ENCODE assay signal across 9 cellular contexts in genomic region chr20:48619126-48620101, GRCh38.
DNase-seq lines count a peak whose midpoint lies in the region.
"Had no signal": no experiment of that assay in that cellular context is flagged by ENCODE, and none has a peak within 500 bp of the region (broad histone marks: within the 10 kb centered on the region; RNA-seq: fewer than 3 reads in every experiment).

No MANE protein-coding gene starts in this region.

- no peaks in the 10 kb centered on the region for H3K9me3 ChIP-seq in neuronal stem cell (replicated peaks in 1 of 2; ENCODE audit: control insufficient read depth in 2 of 2, insufficient read depth in 1 of 2, low read depth in 1 of 2, low read length in 2 of 2)
- H3K9me3 ChIP-seq in GM23248 (ENCODE audit: low read depth): no peaks in the 10 kb centered on the region
- H3K9me3 ChIP-seq: gastrocnemius medialis had no signal

- H3K9me2 ChIP-seq in GM23248 (ENCODE audit: insufficient read depth): no peaks in the 10 kb centered on the region

- H4K8ac ChIP-seq in neuronal stem cell (ENCODE audit: low read depth, low read length): no peak overlapping the region

- no peaks in the 10 kb centered on the region for H4K20me1 ChIP-seq in GM23248 (ENCODE audit: insufficient read depth)

- H4K91ac ChIP-seq in neuronal stem cell (ENCODE audit: low read depth, low read length, poor library complexity): no peak overlapping the region

- H2BK15ac ChIP-seq in neuronal stem cell (ENCODE audit: low read length): peak overlapping the region; percentile 42

- no peak overlapping the region for H3K23ac ChIP-seq in neuronal stem cell (ENCODE audit: low read depth, low read length, poor library complexity)

- no peaks in the 10 kb centered on the region for H3F3A ChIP-seq in GM23248 (ENCODE audit: insufficient read depth)

- DNase-seq in G401 (ENCODE audit: low spot score) (peak; percentile 60), NCI-H2171 treated with DMSO at 0.1 percent for 48 hours (lab: John Stamatoyannopoulos, UW) (peak; percentile 87), cerebellar cortex (ENCODE audit: low spot score) (peak; percentile 49), neuronal stem cell (ENCODE audit: low spot score) (no peak), SW 1271 (lab: John Stamatoyannopoulos, UW) (no peak), GM23248 (no peak), HPDE6-E6E7 (ENCODE audit: extremely low spot score) (no peak)
- no peak for DNase-seq in stimulated activated CD4-positive, alpha-beta T cell treated with anti-CD3 and anti-CD28 coated beads, Interleukin-4, amount 100 ng/mL, for 1 hour

- no CpG with 5 or more reads among the region's 17 CpGs for WGBS in neuronal stem cell (ENCODE audit: extremely low coverage in 2 of 2, insufficient read length in 2 of 2, insufficient replicate concordance in 1 of 2), 2 donors
- 52 to 57% methylated on average over 14 to 17 of the region's 17 CpGs for WGBS in GM23248 (ENCODE audit: low coverage in 1 of 2, low lambda C conversion rate in 2 of 2, missing lambda C conversion rate in 2 of 2), 2 experiments

- peak overlapping the region; percentile 49 for H2BK120ac ChIP-seq in neuronal stem cell (ENCODE audit: low read depth, low read length)

- H2AK5ac ChIP-seq in neuronal stem cell (ENCODE audit: low read depth, low read length): peak overlapping the region; percentile 83

- H3K79me1 ChIP-seq in neuronal stem cell (ENCODE audit: low read depth, low read length): no peaks in the 10 kb centered on the region

- no peak overlapping the region for H2BK5ac ChIP-seq in neuronal stem cell (ENCODE audit: low read length)

- H3K4me1 ChIP-seq in neuronal stem cell (ENCODE audit: control insufficient read depth in 2 of 2, insufficient read depth in 1 of 2, low read depth in 1 of 2, low read length in 2 of 2) (peaks cover 0 to 2% of the 10 kb centered on the region in 2 donors), GM23248 (ENCODE audit: insufficient read depth) (peaks cover 7% of the 10 kb centered on the region)

- H3K14ac ChIP-seq in neuronal stem cell (ENCODE audit: low read length): no peak overlapping the region

- in situ Hi-C loops in G401 (cut with HindIII; ENCODE audit: low sequenced_read_pairs) (loop anchor here (10.0 kb wide), 1 partner anchor 205 kb away; no protein-coding TSS in a partner anchor), GM23248 (cut with MboI) (loop anchor here (5.0 to 25.0 kb wide), 3 partner anchors 407 to 947 kb away; partner anchors contain the start of gene SULF2)

- H3K36me3 ChIP-seq in neuronal stem cell (replicated peaks in 1 of 2; ENCODE audit: control insufficient read depth in 2 of 2, insufficient read depth in 2 of 2, low read length in 2 of 2): peaks cover 0 to 24% of the 10 kb centered on the region in 2 donors
- no peaks in the 10 kb centered on the region for H3K36me3 ChIP-seq in GM23248 (ENCODE audit: low read depth)
- H3K36me3 ChIP-seq: gastrocnemius medialis had no signal

- H3K79me2 ChIP-seq in GM23248 (ENCODE audit: insufficient read depth): no peaks in the 10 kb centered on the region

- peak overlapping the region; percentile 50 for H3K9ac ChIP-seq in neuronal stem cell (ENCODE audit: low read depth, low read length, poor library complexity)
- H3K9ac ChIP-seq in GM23248: no peak overlapping the region

- no peak overlapping the region for H2BK12ac ChIP-seq in neuronal stem cell (ENCODE audit: low read length)

- H3K18ac ChIP-seq in neuronal stem cell (ENCODE audit: low read length): peak overlapping the region; percentile 94

- no peaks in the 10 kb centered on the region for H3K27me3 ChIP-seq in neuronal stem cell (ENCODE audit: control insufficient read depth in 3 of 3, insufficient read depth in 3 of 3, low read depth in 1 of 3, low read length in 3 of 3)
- no peaks in the 10 kb centered on the region; the same call in 1 of the 2 replicates for H3K27me3 ChIP-seq in GM23248 (replicated peaks; ENCODE audit: insufficient read depth)
- H3K27me3 ChIP-seq: gastrocnemius medialis had no signal

- H3K4me3 ChIP-seq in neuronal stem cell (ENCODE audit: low read length in 2 of 2): no peak overlapping the region
- no peak overlapping the region for H3K4me3 ChIP-seq in GM23248
- H3K4me3 ChIP-seq: gastrocnemius medialis had no signal

- no peak overlapping the region for H2AFZ ChIP-seq in neuronal stem cell (ENCODE audit: low read length)
- no peak overlapping the region for H2AFZ ChIP-seq in GM23248

- H3K27ac ChIP-seq in neuronal stem cell (replicated peaks; ENCODE audit: low read length) (no peak overlapping the region), GM23248 (no peak overlapping the region)
- H3K27ac ChIP-seq: gastrocnemius medialis had no signal

- H3K4ac ChIP-seq in neuronal stem cell (ENCODE audit: low read length): peak overlapping the region; percentile 26

- no peak overlapping the region for H3K4me2 ChIP-seq in neuronal stem cell (ENCODE audit: insufficient read depth, low read length, poor library complexity, severe bottlenecking)
- no peak overlapping the region for H3K4me2 ChIP-seq in GM23248 (ENCODE audit: unreplicated experiment)

Comparison
In these comparisons a context has a peak if more than half of its experiments do, and no peak if none do; other contexts are left out.
1. DNase-seq: peak in G401 (single experiment), NCI-H2171 treated with DMSO at 0.1 percent for 48 hours (single experiment) and cerebellar cortex (single experiment); none in neuronal stem cell (single experiment), stimulated activated CD4-positive, alpha-beta T cell treated with anti-CD3 and anti-CD28 coated beads, Interleukin-4, amount 100 ng/mL, for 1 hour (single experiment), SW 1271 (0 of 2), GM23248 (single experiment) and HPDE6-E6E7 (single experiment).